In genomic region chr1:231879296-231879695, GRCh38 we compare ENCODE assay signal across 25 cellular contexts.
"Had no signal": no experiment of that assay in that cellular context is flagged by ENCODE, and none has a peak within 500 bp of the region (broad histone marks: within the 10 kb centered on the region; RNA-seq: fewer than 3 reads in every experiment).

No MANE protein-coding gene starts in this region.

- H3K27ac ChIP-seq: brain microvascular endothelial cell, coronary artery, dorsolateral prefrontal cortex, heart left ventricle had no signal

- H3K4me1 ChIP-seq: heart left ventricle had no signal

- DNase-seq: activated CD4-positive, alpha-beta memory T cell treated with anti-CD3 and anti-CD28 coated beads for 36 hours; activated CD4-positive, alpha-beta T cell treated with anti-CD3 and anti-CD28 coated beads for 36 hours; activated CD4-positive, alpha-beta T cell treated with anti-CD3 and anti-CD28 coated beads, Interleukin-2, amount 10 ng/mL, durations not matched to agents 24 days and 14 days; activated CD4-positive, CD25-positive, alpha-beta regulatory T cell; activated CD4-positive, CD25-positive, alpha-beta regulatory T cell treated with anti-CD3 and anti-CD28 coated beads, Interleukin-2, amount 50 U/mL, for 72 hours; activated CD8-positive, alpha-beta memory T cell treated with anti-CD3 and anti-CD28 coated beads, Interleukin-2, amount 10 ng/mL, durations not matched to agents 7 days and 5 days; activated CD8-positive, alpha-beta memory T cell treated with anti-CD3 and anti-CD28 coated beads, Interleukin-2, amount 50 U/mL, for 4 hours; activated CD8-positive, alpha-beta T cell treated with anti-CD3 and anti-CD28 coated beads, Interleukin-2, amount 10 ng/mL, durations not matched to agents 7 days and 5 days; activated effector memory CD4-positive, alpha-beta T cell treated with Interleukin-2 at 50 U/mL for 16 hours; activated gamma-delta T cell treated with Interleukin-2 at 50 U/mL for 16 hours; activated naive CD4-positive, alpha-beta T cell treated with anti-CD3 and anti-CD28 coated beads, Interleukin-2, amount 50 U/mL, for 16 hours; activated naive CD4-positive, alpha-beta T cell treated with Interleukin-2 at 50 U/mL for 16 hours; activated T-cell treated with anti-CD3 and anti-CD28 coated beads, Interleukin-2, amount 50 U/mL, for 1 hour; amniotic stem cell; anterior cingulate cortex; brain microvascular endothelial cell; dorsolateral prefrontal cortex; effector memory CD4-positive, alpha-beta T cell; endodermal cell; foreskin fibroblast; heart left ventricle; T1000 had no signal

- H3K36me3 ChIP-seq: brain microvascular endothelial cell, heart left ventricle had no signal

- ATAC-seq: activated CD4-positive, alpha-beta T cell treated with anti-CD3 and anti-CD28 coated beads for 36 hours; activated CD8-positive, alpha-beta memory T cell treated with anti-CD3 and anti-CD28 coated beads, Interleukin-2, amount 10 ng/mL, durations not matched to agents 7 days and 5 days; activated CD8-positive, alpha-beta T cell treated with anti-CD3 and anti-CD28 coated beads, Interleukin-2, amount 10 ng/mL, durations not matched to agents 7 days and 5 days; activated T-helper 17 cell treated with anti-CD3 and anti-CD28 coated beads, Interleukin-2, amount 50 U/mL, for 72 hours; esophagus mucosa; heart left ventricle had no signal

- H3K4me3 ChIP-seq: coronary artery, dorsolateral prefrontal cortex, heart left ventricle had no signal

- H3K27me3 ChIP-seq: brain microvascular endothelial cell, dorsolateral prefrontal cortex, heart left ventricle had no signal
